1 cellular context compared by ENCODE assay signal in the genomic region with DNA sequence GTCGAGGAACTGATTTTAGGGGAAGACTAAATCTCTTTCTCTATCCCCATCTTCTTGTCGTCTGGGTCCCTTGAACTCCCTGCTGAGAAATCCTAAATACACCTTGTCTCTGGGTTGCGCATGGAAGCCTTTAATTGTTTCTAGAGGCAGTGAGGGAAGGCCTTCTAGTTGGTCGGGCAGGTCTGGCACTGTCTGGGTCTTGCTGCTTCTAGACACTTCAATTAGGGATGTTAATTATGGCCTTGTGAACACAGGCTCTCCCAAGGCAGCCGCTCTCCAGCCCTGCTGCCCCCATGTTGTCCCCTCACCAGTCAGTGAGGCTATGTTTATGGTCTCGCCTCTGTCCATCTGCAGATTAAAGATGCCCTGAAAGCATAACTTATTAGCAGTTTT.
TF ChIP-seq lines count a peak whose summit lies in the region.

No MANE protein-coding gene starts in this region.

TF ChIP-seq in H1, 55 proteins besides CTCF, POLR2A, EP300 and RAD21:
- TF ChIP-seq TEAD4 (IDR thresholded peaks at IDR 0.05; ENCODE audit: low read depth, low read length) = no peak
- TF ChIP-seq EZH2 (IDR thresholded peaks at IDR 0.05; ENCODE audit: low read depth, low read length, severe bottlenecking) = no peak
- TF ChIP-seq, protein P1, sequence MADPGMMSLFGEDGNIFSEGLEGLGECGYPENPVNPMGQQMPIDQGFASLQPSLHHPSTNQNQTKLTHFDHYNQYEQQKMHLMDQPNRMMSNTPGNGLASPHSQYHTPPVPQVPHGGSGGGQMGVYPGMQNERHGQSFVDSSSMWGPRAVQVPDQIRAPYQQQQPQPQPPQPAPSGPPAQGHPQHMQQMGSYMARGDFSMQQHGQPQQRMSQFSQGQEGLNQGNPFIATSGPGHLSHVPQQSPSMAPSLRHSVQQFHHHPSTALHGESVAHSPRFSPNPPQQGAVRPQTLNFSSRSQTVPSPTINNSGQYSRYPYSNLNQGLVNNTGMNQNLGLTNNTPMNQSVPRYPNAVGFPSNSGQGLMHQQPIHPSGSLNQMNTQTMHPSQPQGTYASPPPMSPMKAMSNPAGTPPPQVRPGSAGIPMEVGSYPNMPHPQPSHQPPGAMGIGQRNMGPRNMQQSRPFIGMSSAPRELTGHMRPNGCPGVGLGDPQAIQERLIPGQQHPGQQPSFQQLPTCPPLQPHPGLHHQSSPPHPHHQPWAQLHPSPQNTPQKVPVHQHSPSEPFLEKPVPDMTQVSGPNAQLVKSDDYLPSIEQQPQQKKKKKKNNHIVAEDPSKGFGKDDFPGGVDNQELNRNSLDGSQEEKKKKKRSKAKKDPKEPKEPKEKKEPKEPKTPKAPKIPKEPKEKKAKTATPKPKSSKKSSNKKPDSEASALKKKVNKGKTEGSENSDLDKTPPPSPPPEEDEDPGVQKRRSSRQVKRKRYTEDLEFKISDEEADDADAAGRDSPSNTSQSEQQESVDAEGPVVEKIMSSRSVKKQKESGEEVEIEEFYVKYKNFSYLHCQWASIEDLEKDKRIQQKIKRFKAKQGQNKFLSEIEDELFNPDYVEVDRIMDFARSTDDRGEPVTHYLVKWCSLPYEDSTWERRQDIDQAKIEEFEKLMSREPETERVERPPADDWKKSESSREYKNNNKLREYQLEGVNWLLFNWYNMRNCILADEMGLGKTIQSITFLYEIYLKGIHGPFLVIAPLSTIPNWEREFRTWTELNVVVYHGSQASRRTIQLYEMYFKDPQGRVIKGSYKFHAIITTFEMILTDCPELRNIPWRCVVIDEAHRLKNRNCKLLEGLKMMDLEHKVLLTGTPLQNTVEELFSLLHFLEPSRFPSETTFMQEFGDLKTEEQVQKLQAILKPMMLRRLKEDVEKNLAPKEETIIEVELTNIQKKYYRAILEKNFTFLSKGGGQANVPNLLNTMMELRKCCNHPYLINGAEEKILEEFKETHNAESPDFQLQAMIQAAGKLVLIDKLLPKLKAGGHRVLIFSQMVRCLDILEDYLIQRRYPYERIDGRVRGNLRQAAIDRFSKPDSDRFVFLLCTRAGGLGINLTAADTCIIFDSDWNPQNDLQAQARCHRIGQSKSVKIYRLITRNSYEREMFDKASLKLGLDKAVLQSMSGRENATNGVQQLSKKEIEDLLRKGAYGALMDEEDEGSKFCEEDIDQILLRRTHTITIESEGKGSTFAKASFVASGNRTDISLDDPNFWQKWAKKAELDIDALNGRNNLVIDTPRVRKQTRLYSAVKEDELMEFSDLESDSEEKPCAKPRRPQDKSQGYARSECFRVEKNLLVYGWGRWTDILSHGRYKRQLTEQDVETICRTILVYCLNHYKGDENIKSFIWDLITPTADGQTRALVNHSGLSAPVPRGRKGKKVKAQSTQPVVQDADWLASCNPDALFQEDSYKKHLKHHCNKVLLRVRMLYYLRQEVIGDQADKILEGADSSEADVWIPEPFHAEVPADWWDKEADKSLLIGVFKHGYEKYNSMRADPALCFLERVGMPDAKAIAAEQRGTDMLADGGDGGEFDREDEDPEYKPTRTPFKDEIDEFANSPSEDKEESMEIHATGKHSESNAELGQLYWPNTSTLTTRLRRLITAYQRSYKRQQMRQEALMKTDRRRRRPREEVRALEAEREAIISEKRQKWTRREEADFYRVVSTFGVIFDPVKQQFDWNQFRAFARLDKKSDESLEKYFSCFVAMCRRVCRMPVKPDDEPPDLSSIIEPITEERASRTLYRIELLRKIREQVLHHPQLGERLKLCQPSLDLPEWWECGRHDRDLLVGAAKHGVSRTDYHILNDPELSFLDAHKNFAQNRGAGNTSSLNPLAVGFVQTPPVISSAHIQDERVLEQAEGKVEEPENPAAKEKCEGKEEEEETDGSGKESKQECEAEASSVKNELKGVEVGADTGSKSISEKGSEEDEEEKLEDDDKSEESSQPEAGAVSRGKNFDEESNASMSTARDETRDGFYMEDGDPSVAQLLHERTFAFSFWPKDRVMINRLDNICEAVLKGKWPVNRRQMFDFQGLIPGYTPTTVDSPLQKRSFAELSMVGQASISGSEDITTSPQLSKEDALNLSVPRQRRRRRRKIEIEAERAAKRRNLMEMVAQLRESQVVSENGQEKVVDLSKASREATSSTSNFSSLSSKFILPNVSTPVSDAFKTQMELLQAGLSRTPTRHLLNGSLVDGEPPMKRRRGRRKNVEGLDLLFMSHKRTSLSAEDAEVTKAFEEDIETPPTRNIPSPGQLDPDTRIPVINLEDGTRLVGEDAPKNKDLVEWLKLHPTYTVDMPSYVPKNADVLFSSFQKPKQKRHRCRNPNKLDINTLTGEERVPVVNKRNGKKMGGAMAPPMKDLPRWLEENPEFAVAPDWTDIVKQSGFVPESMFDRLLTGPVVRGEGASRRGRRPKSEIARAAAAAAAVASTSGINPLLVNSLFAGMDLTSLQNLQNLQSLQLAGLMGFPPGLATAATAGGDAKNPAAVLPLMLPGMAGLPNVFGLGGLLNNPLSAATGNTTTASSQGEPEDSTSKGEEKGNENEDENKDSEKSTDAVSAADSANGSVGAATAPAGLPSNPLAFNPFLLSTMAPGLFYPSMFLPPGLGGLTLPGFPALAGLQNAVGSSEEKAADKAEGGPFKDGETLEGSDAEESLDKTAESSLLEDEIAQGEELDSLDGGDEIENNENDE (IDR thresholded peaks at IDR 0.05; ENCODE audit: insufficient replicate concordance, low read length) = no peak
- TF ChIP-seq TBP (IDR thresholded peaks at IDR 0.05; ENCODE audit: low read depth, low read length) = no peak
- TF ChIP-seq NANOG (IDR thresholded peaks at IDR 0.05; ENCODE audit: insufficient read depth, low read depth, low read length, poor library complexity, severe bottlenecking) = no peak
- TF ChIP-seq, protein P2, sequence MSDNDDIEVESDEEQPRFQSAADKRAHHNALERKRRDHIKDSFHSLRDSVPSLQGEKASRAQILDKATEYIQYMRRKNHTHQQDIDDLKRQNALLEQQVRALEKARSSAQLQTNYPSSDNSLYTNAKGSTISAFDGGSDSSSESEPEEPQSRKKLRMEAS (IDR thresholded peaks at IDR 0.05) = no peak
- no peak for TF ChIP-seq POLR2AphosphoS5 (IDR thresholded peaks at IDR 0.05; ENCODE audit: low read depth, low read length)
- TF ChIP-seq FOSL1 (IDR thresholded peaks at IDR 0.05; ENCODE audit: insufficient read depth, low read depth, low read length) = no peak
- no peak for TF ChIP-seq CHD1 (IDR thresholded peaks at IDR 0.05; ENCODE audit: low read depth, low read length)
- no peak for TF ChIP-seq RFX5 (IDR thresholded peaks at IDR 0.05; ENCODE audit: borderline replicate concordance, low read depth, low read length)
- TF ChIP-seq BCL11A (IDR thresholded peaks at IDR 0.05; ENCODE audit: low read depth in 2 of 2, low read length in 2 of 2) = no peak
- no peak for TF ChIP-seq KDM4A (IDR thresholded peaks at IDR 0.05; ENCODE audit: low read depth, low read length, severe bottlenecking)
- no peak for TF ChIP-seq CREB1 (IDR thresholded peaks at IDR 0.05)
- no peak for TF ChIP-seq ZNF274 (IDR thresholded peaks at IDR 0.05; ENCODE audit: borderline replicate concordance, extremely low read depth, low read length)
